ENCODE assay signal across 24 cellular contexts in the genomic region with DNA sequence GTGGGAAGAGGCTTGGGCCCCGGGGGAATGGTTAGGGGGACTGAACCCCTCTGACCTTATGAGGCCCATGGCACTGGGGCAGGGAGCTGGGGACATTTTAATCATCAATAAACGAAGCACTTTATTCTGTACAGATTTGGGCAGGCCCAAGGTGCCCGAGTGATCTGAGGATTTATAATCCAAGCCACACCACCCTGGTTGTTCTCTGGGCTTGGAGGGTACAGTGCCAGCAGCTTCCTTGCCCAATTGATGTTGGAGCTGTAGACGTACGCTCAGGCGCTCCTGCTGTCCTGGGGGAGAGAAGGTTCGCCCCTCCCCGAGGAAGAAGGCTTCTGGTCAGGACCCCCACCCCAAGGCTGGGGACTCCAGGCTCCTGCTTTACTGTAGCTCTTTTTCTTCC. TPM values are rescaled to one million over a fixed set of nuclear protein-coding genes. Genes with fewer than 3 reads are reported as not detected.
A peak's percentile ranks its signal among the peaks of the same experiment; 100 is the strongest.
DNase-seq lines count a peak whose midpoint lies in the region; ATAC-seq and TF ChIP-seq lines count a peak whose summit lies in the region.
"Had no signal": no experiment of that assay in that cellular context is flagged by ENCODE, and none has a peak within 500 bp of the region (broad histone marks: within the 10 kb centered on the region; RNA-seq: fewer than 3 reads in every experiment).

No MANE protein-coding gene starts in this region.

- CTCF ChIA-PET in activated CD8-positive, alpha-beta memory T cell treated with anti-CD3 and anti-CD28 coated beads, Interleukin-2, amount 10 ng/mL, durations not matched to agents 7 days and 5 days (lab: Charles Lee), result no interaction called here

- no peak overlapping the region for H3K4me2 ChIP-seq in neuronal stem cell (ENCODE audit: insufficient read depth, low read length, poor library complexity, severe bottlenecking)
- H3K4me2 ChIP-seq: A549, neural progenitor cell had no signal

- no peak overlapping the region for H3K18ac ChIP-seq in neuronal stem cell (ENCODE audit: low read length)

- DNase-seq in activated CD8-positive, alpha-beta memory T cell treated with anti-CD3 and anti-CD28 coated beads, Interleukin-2, amount 10 ng/mL, durations not matched to agents 7 days and 5 days, result peak; percentile 34
- DNase-seq in activated CD8-positive, alpha-beta memory T cell treated with anti-CD3 and anti-CD28 coated beads, Interleukin-2, amount 50 U/mL, for 4 hours, result no peak
- DNase-seq in dorsolateral prefrontal cortex, result no peak
- DNase-seq in neuronal stem cell (ENCODE audit: low spot score), result no peak
- DNase-seq in tibial nerve (ENCODE audit: low spot score in 2 of 2), result no peak
- no peak for DNase-seq in DMS79 treated with DMSO at 0.1 percent for 48 hours (lab: John Stamatoyannopoulos, UW)
- DNase-seq: activated CD4-positive, CD25-positive, alpha-beta regulatory T cell; activated gamma-delta T cell; CD4-positive, CD25-positive, alpha-beta regulatory T cell; cerebellar nuclear complex; hypothalamus; kidney glomerular epithelial cell; midbrain; NCI-H1105; NCI-H524; stimulated activated CD4-positive, alpha-beta T cell treated with anti-CD3 and anti-CD28 coated beads, Interleukin-1b, Interleukin-23, amount 100 ng/mL, for 48 hours had no signal

- no peak overlapping the region for H3K14ac ChIP-seq in neuronal stem cell (ENCODE audit: low read length)

- no peak overlapping the region for H4K91ac ChIP-seq in neuronal stem cell (ENCODE audit: low read depth, low read length, poor library complexity)

- intact Hi-C loops in dorsolateral prefrontal cortex (cut with DNase I), result no loop called here

- TF ChIP-seq CTCF in dorsolateral prefrontal cortex (IDR thresholded peaks at IDR 0.05 in 54 of 56, conservative IDR thresholded peaks at IDR 0.05 in 2 of 56; ENCODE audit: low read depth in 1 of 56, partially characterized antibody in 56 of 56) (no peak), tibial nerve (IDR thresholded peaks at IDR 0.05) (no peak)

- H2BK12ac ChIP-seq in neuronal stem cell (ENCODE audit: low read length), result no peak overlapping the region

- no peak overlapping the region for H3K9ac ChIP-seq in neuronal stem cell (ENCODE audit: low read depth, low read length, poor library complexity)
- H3K9ac ChIP-seq: neural progenitor cell had no signal

- TF ChIP-seq EP300 in tibial nerve (IDR thresholded peaks at IDR 0.05), result no peak

- peaks cover 0 to 7% of the 10 kb centered on the region in 2 donors for H3K9me3 ChIP-seq in neuronal stem cell (replicated peaks in 1 of 2; ENCODE audit: control insufficient read depth in 2 of 2, insufficient read depth in 1 of 2, low read depth in 1 of 2, low read length in 2 of 2)
- no peaks in the 10 kb centered on the region for H3K9me3 ChIP-seq in tibial nerve
- H3K9me3 ChIP-seq: A549, adrenal gland had no signal

- TF ChIP-seq POLR2A in tibial nerve (IDR thresholded peaks at IDR 0.05), result no peak

- H2BK5ac ChIP-seq in neuronal stem cell (ENCODE audit: low read length), result no peak overlapping the region

- no peaks in the 10 kb centered on the region for H3K36me3 Mint-ChIP-seq in activated CD8-positive, alpha-beta memory T cell treated with anti-CD3 and anti-CD28 coated beads, Interleukin-2, amount 10 ng/mL, durations not matched to agents 7 days and 5 days
- H3K36me3 Mint-ChIP-seq: CD4-positive, CD25-positive, alpha-beta regulatory T cell had no signal

- H3K4me3 Mint-ChIP-seq in activated CD8-positive, alpha-beta memory T cell treated with anti-CD3 and anti-CD28 coated beads, Interleukin-2, amount 10 ng/mL, durations not matched to agents 7 days and 5 days, result no peak overlapping the region
- H3K4me3 Mint-ChIP-seq: CD4-positive, CD25-positive, alpha-beta regulatory T cell; neural progenitor cell; T-helper 2 cell treated with Interferon-gamma antibody and Interleukin-4, amounts not matched to agents 5 μg/mL and 100 μg/mL, for 36 hours had no signal

- no peaks in the 10 kb centered on the region for H3K4me1 Mint-ChIP-seq in activated CD8-positive, alpha-beta memory T cell treated with anti-CD3 and anti-CD28 coated beads, Interleukin-2, amount 10 ng/mL, durations not matched to agents 7 days and 5 days

- H3K23ac ChIP-seq in neuronal stem cell (ENCODE audit: low read depth, low read length, poor library complexity), result no peak overlapping the region

- H3K27me3 ChIP-seq in dorsolateral prefrontal cortex (no peaks in the 10 kb centered on the region), neuronal stem cell (ENCODE audit: control insufficient read depth in 3 of 3, insufficient read depth in 3 of 3, low read depth in 1 of 3, low read length in 3 of 3) (no peaks in the 10 kb centered on the region), tibial nerve (no peaks in the 10 kb centered on the region)
- H3K27me3 ChIP-seq: adrenal gland, neural progenitor cell had no signal

- H3K27me3 Mint-ChIP-seq in activated CD8-positive, alpha-beta memory T cell treated with anti-CD3 and anti-CD28 coated beads, Interleukin-2, amount 10 ng/mL, durations not matched to agents 7 days and 5 days, result no peaks in the 10 kb centered on the region

- ATAC-seq in activated CD8-positive, alpha-beta memory T cell treated with anti-CD3 and anti-CD28 coated beads, Interleukin-2, amount 10 ng/mL, durations not matched to agents 7 days and 5 days, result no peak
- no peak for ATAC-seq in HG02678 (IDR thresholded peaks at IDR 0.05; ENCODE audit: unreplicated experiment)
- no peak for ATAC-seq in GM19324 (IDR thresholded peaks at IDR 0.05; ENCODE audit: low FRiP score, unreplicated experiment)
- ATAC-seq: A549 had no signal

- no peak overlapping the region for H2AFZ ChIP-seq in neuronal stem cell (ENCODE audit: low read length)
- H2AFZ ChIP-seq: neural progenitor cell had no signal

- no peaks in the 10 kb centered on the region for H3K79me1 ChIP-seq in neuronal stem cell (ENCODE audit: low read depth, low read length)

- no peak overlapping the region for H3K27ac Mint-ChIP-seq in activated CD8-positive, alpha-beta memory T cell treated with anti-CD3 and anti-CD28 coated beads, Interleukin-2, amount 10 ng/mL, durations not matched to agents 7 days and 5 days
- H3K27ac Mint-ChIP-seq: CD4-positive, CD25-positive, alpha-beta regulatory T cell; neural progenitor cell; T-helper 2 cell treated with Interferon-gamma antibody and Interleukin-4, amounts not matched to agents 5 μg/mL and 100 μg/mL, for 36 hours had no signal

- H3K4me3 ChIP-seq in dorsolateral prefrontal cortex, result no peak overlapping the region
- no peak overlapping the region for H3K4me3 ChIP-seq in neuronal stem cell (ENCODE audit: low read length in 2 of 2)
- no peak overlapping the region for H3K4me3 ChIP-seq in tibial nerve
- H3K4me3 ChIP-seq: A549, adrenal gland, neural progenitor cell had no signal

- H4K8ac ChIP-seq in neuronal stem cell (ENCODE audit: low read depth, low read length), result no peak overlapping the region

- H3K27ac ChIP-seq in dorsolateral prefrontal cortex, result peak overlapping the region in 55 of 59 donors; percentile 11 to 86 (median 77)
- H3K27ac ChIP-seq in neuronal stem cell (replicated peaks; ENCODE audit: low read length), result no peak overlapping the region
- H3K27ac ChIP-seq in tibial nerve, result peak overlapping the region in 3 of 4 donors; percentile 0 to 80 (median 50)
- H3K27ac ChIP-seq: A549, adrenal gland, neural progenitor cell had no signal

- H2AK5ac ChIP-seq in neuronal stem cell (ENCODE audit: low read depth, low read length), result no peak overlapping the region

- no peak overlapping the region for H2BK15ac ChIP-seq in neuronal stem cell (ENCODE audit: low read length)

- H2BK120ac ChIP-seq in neuronal stem cell (ENCODE audit: low read depth, low read length), result peak overlapping the region; percentile 55

- WGBS in neuronal stem cell (ENCODE audit: extremely low coverage in 2 of 2, insufficient read length in 2 of 2, insufficient replicate concordance in 1 of 2), 2 donors, result no CpG with 5 or more reads among the region's 8 CpGs
- WGBS in tibial nerve, 2 donors, result 52 to 62% methylated on average over 8 of the region's 8 CpGs

- H3K9me3 Mint-ChIP-seq in activated CD8-positive, alpha-beta memory T cell treated with anti-CD3 and anti-CD28 coated beads, Interleukin-2, amount 10 ng/mL, durations not matched to agents 7 days and 5 days (ENCODE audit: low read depth), result no peaks in the 10 kb centered on the region
- H3K9me3 Mint-ChIP-seq: CD4-positive, CD25-positive, alpha-beta regulatory T cell had no signal

- H3K4me1 ChIP-seq in neuronal stem cell (ENCODE audit: control insufficient read depth in 2 of 2, insufficient read depth in 1 of 2, low read depth in 1 of 2, low read length in 2 of 2), result peaks cover 0 to 16% of the 10 kb centered on the region in 2 donors
- H3K4me1 ChIP-seq in tibial nerve, result peaks cover 0 to 25% (median 15%) of the 10 kb centered on the region in 4 donors
- H3K4me1 ChIP-seq: A549, neural progenitor cell had no signal

- peaks cover 0 to 4% of the 10 kb centered on the region in 2 donors for H3K36me3 ChIP-seq in neuronal stem cell (replicated peaks in 1 of 2; ENCODE audit: control insufficient read depth in 2 of 2, insufficient read depth in 2 of 2, low read length in 2 of 2)
- H3K36me3 ChIP-seq in tibial nerve, result peaks cover 0 to 37% (median 0%) of the 10 kb centered on the region in 3 donors
- H3K36me3 ChIP-seq: adrenal gland, neural progenitor cell had no signal

- no peak overlapping the region for H3K4ac ChIP-seq in neuronal stem cell (ENCODE audit: low read length)

RNA-seq across cellular contexts. Expression of a gene that starts 12.5 kb away (rescaled TPM):
- total RNA-seq in activated CD8-positive, alpha-beta memory T cell treated with anti-CD3 and anti-CD28 coated beads, Interleukin-2, amount 10 ng/mL, durations not matched to agents 7 days and 5 days, result under 1 TPM; 0.41 to 0.56 TPM
- 100 to 1,000 TPM in 3 of 120 experiments, 10 to 100 TPM in 117; 45.2 to 122 (median 62.1) TPM for total RNA-seq in dorsolateral prefrontal cortex
- 2.7 TPM for polyA plus RNA-seq in neuronal stem cell (2013, experiment 1 of 2)
- polyA plus RNA-seq in neuronal stem cell (2013, experiment 2 of 2), result 2.8 TPM
- total RNA-seq in tibial nerve, result 10 to 100 TPM; 44.6 to 81.3 (median 60.3) TPM
- polyA plus RNA-seq: CD4-positive, CD25-positive, alpha-beta regulatory T cell had no signal

RNA-seq across cellular contexts. Expression of a gene that starts 19.3 kb away (rescaled TPM):
- not detected for total RNA-seq in activated CD8-positive, alpha-beta memory T cell treated with anti-CD3 and anti-CD28 coated beads, Interleukin-2, amount 10 ng/mL, durations not matched to agents 7 days and 5 days
- under 1 TPM in 16 of 120 experiments, not detected in 104; 0.16 to 0.51 (median 0.24) TPM for total RNA-seq in dorsolateral prefrontal cortex
- not detected for polyA plus RNA-seq in neuronal stem cell (2013, experiment 1 of 2)
- not detected for polyA plus RNA-seq in neuronal stem cell (2013, experiment 2 of 2)
- under 1 TPM in 1 of 4 donors, not detected in 3; 0.42 TPM for total RNA-seq in tibial nerve
- total RNA-seq: CD4-positive, CD25-positive, alpha-beta regulatory T cell; HT1080 had no signal
- polyA plus RNA-seq: A549; CD4-positive, CD25-positive, alpha-beta regulatory T cell had no signal

RNA-seq across cellular contexts. Expression of a gene that starts 36.6 kb away (rescaled TPM):
- not detected for total RNA-seq in activated CD8-positive, alpha-beta memory T cell treated with anti-CD3 and anti-CD28 coated beads, Interleukin-2, amount 10 ng/mL, durations not matched to agents 7 days and 5 days
- 100 to 1,000 TPM in 90 of 120 experiments, 10 to 100 TPM in 30; 39.4 to 400 (median 145) TPM for total RNA-seq in dorsolateral prefrontal cortex
- polyA plus RNA-seq in neuronal stem cell (2013, experiment 1 of 2), result not detected
- not detected for polyA plus RNA-seq in neuronal stem cell (2013, experiment 2 of 2)
- total RNA-seq in tibial nerve, result 1 to 10 TPM in 1 of 4 donors, not detected in 3; 3.5 TPM
- total RNA-seq: CD4-positive, CD25-positive, alpha-beta regulatory T cell; HT1080; LHCN-M2 had no signal
- polyA plus RNA-seq: A549; CD4-positive, CD25-positive, alpha-beta regulatory T cell had no signal

Comparison
In these comparisons a context has a peak if more than half of its experiments do, and no peak if none do; other contexts are left out.
1. RNA of a gene that starts 12.5 kb away (total RNA-seq): 44.6 to 81.3 TPM in tibial nerve and 45.2 to 122 TPM in dorsolateral prefrontal cortex; 0.41 to 0.56 TPM in activated CD8-positive, alpha-beta memory T cell treated with anti-CD3 and anti-CD28 coated beads, Interleukin-2, amount 10 ng/mL, durations not matched to agents 7 days and 5 days; every median in the first group is over 10 times any median in the second.
2. RNA of a gene that starts 36.6 kb away (total RNA-seq): 39.4 to 400 TPM in dorsolateral prefrontal cortex; not detected in activated CD8-positive, alpha-beta memory T cell treated with anti-CD3 and anti-CD28 coated beads, Interleukin-2, amount 10 ng/mL, durations not matched to agents 7 days and 5 days and 3.5 TPM in tibial nerve; every median in the first group is over 4 times any median in the second.